7 cellular contexts compared by ENCODE assay signal in genomic region chr6:14210663-14211595, GRCh38.
DNase-seq lines count a peak whose midpoint lies in the region; ATAC-seq and TF ChIP-seq lines count a peak whose summit lies in the region.

No MANE protein-coding gene starts in this region.

- peaks cover 14% of the 10 kb centered on the region for H3K4me1 ChIP-seq in hepatocyte (ENCODE audit: insufficient read depth)

- ATAC-seq in GM18499 (IDR thresholded peaks at IDR 0.05; ENCODE audit: insufficient read depth, unreplicated experiment) (peak; percentile 83), HG02884 (IDR thresholded peaks at IDR 0.05; ENCODE audit: unreplicated experiment) (peak; percentile 86)

- H3K27me3 Mint-ChIP-seq in T-helper 2 cell treated with Interferon-gamma antibody and Interleukin-4, amounts not matched to agents 5 μg/mL and 100 μg/mL, for 36 hours (ENCODE audit: low read depth) = no peaks in the 10 kb centered on the region

- peak overlapping the region; percentile 74 for H3K27ac Mint-ChIP-seq in T-helper 2 cell treated with Interferon-gamma antibody and Interleukin-4, amounts not matched to agents 5 μg/mL and 100 μg/mL, for 36 hours

- TF ChIP-seq CTCF in astrocyte of the cerebellum (IDR thresholded peaks at IDR 0.05; ENCODE audit: low read depth, low read length, missing control alignments) = peak; percentile 40
- peak; percentile 47 for TF ChIP-seq CTCF in hepatocyte (IDR thresholded peaks at IDR 0.05; ENCODE audit: poor library complexity)

- no peaks in the 10 kb centered on the region for H3K9me3 Mint-ChIP-seq in T-helper 2 cell treated with Interferon-gamma antibody and Interleukin-4, amounts not matched to agents 5 μg/mL and 100 μg/mL, for 36 hours

- no peaks in the 10 kb centered on the region for H3K9me2 ChIP-seq in hepatocyte (replicated peaks; ENCODE audit: insufficient read depth)

- 2% methylated on average over 90 of the region's 101 CpGs for WGBS in hepatocyte (ENCODE audit: low lambda C conversion rate, missing lambda C conversion rate)

- H3K4me2 ChIP-seq in hepatocyte = peak overlapping the region; percentile 95

- H3K4me3 Mint-ChIP-seq in T-helper 2 cell treated with Interferon-gamma antibody and Interleukin-4, amounts not matched to agents 5 μg/mL and 100 μg/mL, for 36 hours = peak overlapping the region; percentile 80

- peak overlapping the region; percentile 96 for H2AFZ ChIP-seq in hepatocyte

- peaks cover 10% of the 10 kb centered on the region for H3K4me1 Mint-ChIP-seq in T-helper 2 cell treated with Interferon-gamma antibody and Interleukin-4, amounts not matched to agents 5 μg/mL and 100 μg/mL, for 36 hours (ENCODE audit: low read depth)

- H3K9me3 ChIP-seq in hepatocyte (ENCODE audit: low read depth) = no peaks in the 10 kb centered on the region

- H3K79me2 ChIP-seq in hepatocyte = no peaks in the 10 kb centered on the region

- no peaks in the 10 kb centered on the region for H4K20me1 ChIP-seq in hepatocyte (ENCODE audit: insufficient read depth, poor library complexity, severe bottlenecking)

- H3K36me3 Mint-ChIP-seq in T-helper 2 cell treated with Interferon-gamma antibody and Interleukin-4, amounts not matched to agents 5 μg/mL and 100 μg/mL, for 36 hours (ENCODE audit: low read depth) = peaks cover 2% of the 10 kb centered on the region

- DNase-seq in NCI-H146 treated with DMSO at 0.1 percent for 48 hours (lab: John Stamatoyannopoulos, UW; ENCODE audit: unreplicated experiment) (peak; percentile 70), astrocyte of the cerebellum (ENCODE audit: low read depth) (peak; percentile 63), hepatocyte (ENCODE audit: low spot score) (peak; percentile 96), renal cortical epithelial cell (ENCODE audit: low read depth) (peak; percentile 72)
- DNase-seq in T-helper 2 cell treated with Interferon-gamma antibody and Interleukin-4, amounts not matched to agents 5 μg/mL and 100 μg/mL, for 36 hours (ENCODE audit: low spot score) = peak; percentile 97

- no peaks in the 10 kb centered on the region for H3K36me3 ChIP-seq in hepatocyte (replicated peaks; ENCODE audit: insufficient read depth, low read depth)

- no peaks in the 10 kb centered on the region for H3K27me3 ChIP-seq in hepatocyte

- H3K4me3 ChIP-seq in astrocyte of the cerebellum (ENCODE audit: low read depth, low read length) (peak overlapping the region; percentile 73), hepatocyte (peak overlapping the region; percentile 68)

- in situ Hi-C loops in astrocyte of the cerebellum (cut with HindIII; ENCODE audit: low sequenced_read_pairs) = loop anchor here (25.0 kb wide), 1 partner anchor 1051 kb away; no protein-coding TSS in a partner anchor

- H3K27ac ChIP-seq in hepatocyte = peak overlapping the region; percentile 76

Comparison
In these comparisons a context has a peak if more than half of its experiments do, and no peak if none do; other contexts are left out.
1. Peak in every context shown above with its lines: DNase-seq, ATAC-seq, H3K4me3 ChIP-seq and H3K27ac ChIP-seq.